ENCODE assay signal across 20 cellular contexts in genomic region chr6:80446454-80447045, GRCh38.
"Had no signal": no experiment of that assay in that cellular context is flagged by ENCODE, and none has a peak within 500 bp of the region (broad histone marks: within the 10 kb centered on the region; RNA-seq: fewer than 3 reads in every experiment).

No MANE protein-coding gene starts in this region.

- H3K4me1 ChIP-seq: esophagus squamous epithelium, prostate gland, right atrium auricular region, sigmoid colon, spleen, testis, tibial artery had no signal

- H3K27me3 ChIP-seq: esophagus squamous epithelium, right atrium auricular region, sigmoid colon, spleen, testis, tibial artery had no signal

- H3K4me3 ChIP-seq: esophagus squamous epithelium, lung, mucosa of descending colon, prostate gland, right atrium auricular region, sigmoid colon, skin epidermis, spleen, testis, tibial artery had no signal

- DNase-seq: cortex of kidney; effector memory CD8-positive, alpha-beta T cell; erythroblast; esophagus squamous epithelium; head of caudate nucleus; mucosa of descending colon; naive thymus-derived CD8-positive, alpha-beta T cell; nephron progenitor cell; nucleus accumbens; sigmoid colon; spleen; stimulated activated CD4-positive, alpha-beta T cell treated with anti-CD3 and anti-CD28 coated beads, Interleukin-4, amount 100 ng/mL, for 4 hours; stimulated activated naive CD8-positive, alpha-beta T cell treated with anti-CD3 and anti-CD28 coated beads, Interleukin-15, Interleukin-2, amounts not matched to agents 100 U/mL and 50 U/mL, for 24 hours; substantia nigra; testis; tibial artery had no signal

- H3K27ac ChIP-seq: esophagus squamous epithelium, prostate gland, right atrium auricular region, sigmoid colon, skin epidermis, spleen, testis, tibial artery had no signal

- H3K9me3 ChIP-seq: esophagus squamous epithelium, prostate gland, sigmoid colon, testis had no signal

- H3K36me3 ChIP-seq: esophagus squamous epithelium, prostate gland, right atrium auricular region, sigmoid colon, spleen, tibial artery had no signal
